In genomic region chr13:100273576-100273975, GRCh38 we compare ENCODE assay signal across 15 cellular contexts.
"Had no signal": no experiment of that assay in that cellular context is flagged by ENCODE, and none has a peak within 500 bp of the region (broad histone marks: within the 10 kb centered on the region; RNA-seq: fewer than 3 reads in every experiment).

No MANE protein-coding gene starts in this region.

- H2AFZ ChIP-seq: neural progenitor cell had no signal

- H3K27me3 ChIP-seq: esophagus squamous epithelium, neural progenitor cell, sigmoid colon, spleen had no signal

- H3K4me2 ChIP-seq: neural progenitor cell had no signal

- H3K4me1 ChIP-seq: esophagus squamous epithelium, neural progenitor cell, psoas muscle, sigmoid colon had no signal

- ATAC-seq: activated T-cell treated with anti-CD3 and anti-CD28 coated beads, Interleukin-2, amount 50 U/mL, for 72 hours; psoas muscle; stimulated activated naive CD8-positive, alpha-beta T cell treated with anti-CD3 and anti-CD28 coated beads, Interleukin-15, amount 100 ng/mL, for 72 hours had no signal

- H3K9me3 ChIP-seq: esophagus squamous epithelium, psoas muscle, sigmoid colon, spleen had no signal

- H3K4me3 ChIP-seq: esophagus squamous epithelium, neural progenitor cell, psoas muscle, sigmoid colon, spleen had no signal

- H3K9ac ChIP-seq: neural progenitor cell had no signal

- H3K36me3 ChIP-seq: neural progenitor cell had no signal

- H3K27ac ChIP-seq: esophagus squamous epithelium, neural progenitor cell, psoas muscle, sigmoid colon, spleen had no signal

- FAIRE-seq: colon had no signal

- DNase-seq: activated B cell treated with CpG ODN at 0.5 μM for 24 hours; activated CD4-positive, alpha-beta T cell treated with anti-CD3 and anti-CD28 coated beads, Interleukin-2, amount 10 ng/mL, durations not matched to agents 24 days and 14 days; activated CD8-positive, alpha-beta memory T cell treated with anti-CD3 and anti-CD28 coated beads, Interleukin-2, amount 50 U/mL, for 48 hours; activated gamma-delta T cell treated with Interleukin-2 at 50 U/mL for 16 hours; activated T-cell treated with anti-CD3 and anti-CD28 coated beads, Interleukin-2, amount 50 U/mL, for 72 hours; amniotic stem cell; caudate nucleus; esophagus squamous epithelium; hippocampal formation; psoas muscle; sigmoid colon; spleen; stimulated activated naive CD8-positive, alpha-beta T cell treated with anti-CD3 and anti-CD28 coated beads, Interleukin-15, amount 100 ng/mL, for 72 hours had no signal
